1 cellular context compared by ENCODE assay signal in genomic region chr6:126600258-126600916, GRCh38.
TF ChIP-seq lines count a peak whose summit lies in the region.

No MANE protein-coding gene starts in this region.

TF ChIP-seq in liver, 16 proteins besides CTCF, POLR2A, EP300 and RAD21 (continued from another document):
- TF ChIP-seq REST (IDR thresholded peaks at IDR 0.05), result no peak
- TF ChIP-seq ZBTB33 (IDR thresholded peaks at IDR 0.05), result no peak
- TF ChIP-seq HNF4A (conservative IDR thresholded peaks at IDR 0.05), result peak; percentile 66 to 73
- TF ChIP-seq JUND (IDR thresholded peaks at IDR 0.05), result peak in 1 of 2 donors; percentile 23
- TF ChIP-seq SP1 (IDR thresholded peaks at IDR 0.05), result peak; percentile 25
- TF ChIP-seq FOXA1 (IDR thresholded peaks at IDR 0.05), result no peak
- TF ChIP-seq FOXA2 (IDR thresholded peaks at IDR 0.05), result peak; percentile 33
- TF ChIP-seq ATF3 (IDR thresholded peaks at IDR 0.05), result no peak
- no peak for TF ChIP-seq NR2F2 (IDR thresholded peaks at IDR 0.05)
- peak; percentile 35 for TF ChIP-seq HNF4G (IDR thresholded peaks at IDR 0.05)
